Comparison of ENCODE assay signal across 13 cellular contexts in genomic region chrX:120287513-120288112, GRCh38. TPM values are rescaled to one million over a fixed set of nuclear protein-coding genes. Genes with fewer than 3 reads are reported as not detected.
DNase-seq lines count a peak whose midpoint lies in the region; ATAC-seq, FAIRE-seq and TF ChIP-seq lines count a peak whose summit lies in the region.
"Had no signal": no experiment of that assay in that cellular context is flagged by ENCODE, and none has a peak within 500 bp of the region (broad histone marks: within the 10 kb centered on the region; RNA-seq: fewer than 3 reads in every experiment).

No MANE protein-coding gene starts in this region.

- no peak overlapping the region for H3K27ac Mint-ChIP-seq in activated CD8-positive, alpha-beta memory T cell treated with anti-CD3 and anti-CD28 coated beads, Interleukin-2, amount 10 ng/mL, durations not matched to agents 7 days and 5 days
- no peak overlapping the region for H3K27ac Mint-ChIP-seq in CD4-positive, alpha-beta memory T cell
- H3K27ac Mint-ChIP-seq: activated naive CD4-positive, alpha-beta T cell treated with anti-CD3 and anti-CD28 coated beads, Interleukin-2, amount 50 U/mL, for 24 hours had no signal

- intact Hi-C loops in ovary (cut with DNase I) = no loop called here
- intact Hi-C loops in CD4-positive, alpha-beta memory T cell (cut with micrococcal nuclease) = no loop called here

- no peaks in the 10 kb centered on the region for H3K27me3 Mint-ChIP-seq in activated CD8-positive, alpha-beta memory T cell treated with anti-CD3 and anti-CD28 coated beads, Interleukin-2, amount 10 ng/mL, durations not matched to agents 7 days and 5 days
- peaks cover 1 to 3% of the 10 kb centered on the region in 2 donors for H3K27me3 Mint-ChIP-seq in CD4-positive, alpha-beta memory T cell
- H3K27me3 Mint-ChIP-seq: activated naive CD4-positive, alpha-beta T cell treated with anti-CD3 and anti-CD28 coated beads, Interleukin-2, amount 50 U/mL, for 24 hours had no signal

- no peaks in the 10 kb centered on the region for H3K36me3 Mint-ChIP-seq in activated CD8-positive, alpha-beta memory T cell treated with anti-CD3 and anti-CD28 coated beads, Interleukin-2, amount 10 ng/mL, durations not matched to agents 7 days and 5 days
- H3K36me3 Mint-ChIP-seq in CD4-positive, alpha-beta memory T cell = no peaks in the 10 kb centered on the region
- H3K36me3 Mint-ChIP-seq: activated naive CD4-positive, alpha-beta T cell treated with anti-CD3 and anti-CD28 coated beads, Interleukin-2, amount 50 U/mL, for 24 hours had no signal

- 30 to 57% (median 45%) methylated on average over 3 of the region's 3 CpGs for WGBS in ovary, 3 donors

- POLR2A ChIA-PET in CD4-positive, alpha-beta memory T cell (lab: Charles Lee; ENCODE audit: partially characterized antibody) = no interaction called here

- CTCF ChIA-PET in activated CD8-positive, alpha-beta memory T cell treated with anti-CD3 and anti-CD28 coated beads, Interleukin-2, amount 10 ng/mL, durations not matched to agents 7 days and 5 days (lab: Charles Lee) = no interaction called here
- CTCF ChIA-PET in CD4-positive, alpha-beta memory T cell (lab: Charles Lee; ENCODE audit: partially characterized antibody) = no interaction called here

- H3K4me3 Mint-ChIP-seq in activated CD8-positive, alpha-beta memory T cell treated with anti-CD3 and anti-CD28 coated beads, Interleukin-2, amount 10 ng/mL, durations not matched to agents 7 days and 5 days = no peak overlapping the region
- no peak overlapping the region for H3K4me3 Mint-ChIP-seq in CD4-positive, alpha-beta memory T cell
- H3K4me3 Mint-ChIP-seq: activated naive CD4-positive, alpha-beta T cell treated with anti-CD3 and anti-CD28 coated beads, Interleukin-2, amount 50 U/mL, for 24 hours had no signal

- DNase-seq in GM18507 (ENCODE audit: extremely low spot score, insufficient read length, low read depth) = no peak
- DNase-seq in NCI-H69 (lab: John Stamatoyannopoulos, UW) = peak; percentile 7
- DNase-seq in ovary = no peak
- no peak for DNase-seq in activated CD8-positive, alpha-beta memory T cell treated with anti-CD3 and anti-CD28 coated beads, Interleukin-2, amount 10 ng/mL, durations not matched to agents 7 days and 5 days
- no peak for DNase-seq in CD4-positive, alpha-beta memory T cell
- DNase-seq in anterior cingulate cortex (lab: John Stamatoyannopoulos, UW) = no peak
- DNase-seq: esophagus squamous epithelium, mesendoderm, NCI-H226, pancreas had no signal

- TF ChIP-seq POLR2A in ovary (IDR thresholded peaks at IDR 0.05) = no peak

- FAIRE-seq in GM18507 (lab: Jason Lieb, UNC) = peak; percentile 98
- FAIRE-seq: pancreas had no signal

- no peak overlapping the region for H3K27ac ChIP-seq in ovary
- no peak overlapping the region for H3K27ac ChIP-seq in CD4-positive, alpha-beta memory T cell (ENCODE audit: low read depth, low read length)
- H3K27ac ChIP-seq: esophagus squamous epithelium, pancreas had no signal

- H3K4me1 ChIP-seq in ovary (ENCODE audit: insufficient read depth) = no peaks in the 10 kb centered on the region
- H3K4me1 ChIP-seq in CD4-positive, alpha-beta memory T cell (ENCODE audit: insufficient read depth, low read length) = no peaks in the 10 kb centered on the region
- H3K4me1 ChIP-seq: esophagus squamous epithelium, pancreas had no signal

- no peaks in the 10 kb centered on the region for H3K27me3 ChIP-seq in ovary
- no peaks in the 10 kb centered on the region for H3K27me3 ChIP-seq in CD4-positive, alpha-beta memory T cell (ENCODE audit: insufficient read depth, low read length)
- H3K27me3 ChIP-seq: esophagus squamous epithelium, pancreas had no signal

- no peaks in the 10 kb centered on the region for H3K36me3 ChIP-seq in ovary
- H3K36me3 ChIP-seq in CD4-positive, alpha-beta memory T cell (ENCODE audit: insufficient read depth, low read length) = no peaks in the 10 kb centered on the region
- H3K36me3 ChIP-seq: esophagus squamous epithelium, pancreas had no signal

- no peak for TF ChIP-seq CTCF in ovary (IDR thresholded peaks at IDR 0.05)

- H3K9me3 Mint-ChIP-seq in activated CD8-positive, alpha-beta memory T cell treated with anti-CD3 and anti-CD28 coated beads, Interleukin-2, amount 10 ng/mL, durations not matched to agents 7 days and 5 days (ENCODE audit: low read depth) = no peaks in the 10 kb centered on the region
- peaks cover 0 to 2% (median 0%) of the 10 kb centered on the region in 8 donors for H3K9me3 Mint-ChIP-seq in CD4-positive, alpha-beta memory T cell
- H3K9me3 Mint-ChIP-seq: activated naive CD4-positive, alpha-beta T cell treated with anti-CD3 and anti-CD28 coated beads, Interleukin-2, amount 50 U/mL, for 24 hours had no signal

- no peaks in the 10 kb centered on the region for H3K9me3 ChIP-seq in ovary
- no peaks in the 10 kb centered on the region for H3K9me3 ChIP-seq in CD4-positive, alpha-beta memory T cell (ENCODE audit: control insufficient read depth in 1 of 2, low read length in 2 of 2)
- H3K9me3 ChIP-seq: esophagus squamous epithelium, pancreas had no signal

- peak; percentile 46 for ATAC-seq in GM19463 (IDR thresholded peaks at IDR 0.05; ENCODE audit: unreplicated experiment)
- ATAC-seq in HG02884 (IDR thresholded peaks at IDR 0.05; ENCODE audit: unreplicated experiment) = peak; percentile 59
- no peak for ATAC-seq in activated CD8-positive, alpha-beta memory T cell treated with anti-CD3 and anti-CD28 coated beads, Interleukin-2, amount 10 ng/mL, durations not matched to agents 7 days and 5 days

- no peak overlapping the region for H3K4me3 ChIP-seq in ovary
- H3K4me3 ChIP-seq in CD4-positive, alpha-beta memory T cell (ENCODE audit: low read length in 2 of 2) = no peak overlapping the region
- H3K4me3 ChIP-seq: esophagus squamous epithelium, pancreas had no signal

- TF ChIP-seq EP300 in ovary (IDR thresholded peaks at IDR 0.05) = no peak

- no peaks in the 10 kb centered on the region for H3K4me1 Mint-ChIP-seq in activated CD8-positive, alpha-beta memory T cell treated with anti-CD3 and anti-CD28 coated beads, Interleukin-2, amount 10 ng/mL, durations not matched to agents 7 days and 5 days
- H3K4me1 Mint-ChIP-seq in CD4-positive, alpha-beta memory T cell = no peaks in the 10 kb centered on the region
- H3K4me1 Mint-ChIP-seq: activated naive CD4-positive, alpha-beta T cell treated with anti-CD3 and anti-CD28 coated beads, Interleukin-2, amount 50 U/mL, for 24 hours had no signal

RNA-seq across cellular contexts. Expression of gene TMEM255A, which starts 23.6 kb away (rescaled TPM):
- total RNA-seq in ovary = 10 to 100 TPM in 5 of 7 donors, 1 to 10 TPM in 2; 6.7 to 22.5 (median 16.3) TPM
- 10 to 100 TPM; 14.2 to 25.2 TPM for polyA plus RNA-seq in ovary
- total RNA-seq in activated CD8-positive, alpha-beta memory T cell treated with anti-CD3 and anti-CD28 coated beads, Interleukin-2, amount 10 ng/mL, durations not matched to agents 7 days and 5 days = under 1 TPM in 1 of 2 experiments, not detected in 1; 0.15 TPM
- 1 to 10 TPM in 1 of 2 experiments, under 1 TPM in 1; 0.76 to 1.1 TPM for total RNA-seq in CD4-positive, alpha-beta memory T cell
- polyA plus RNA-seq in CD4-positive, alpha-beta memory T cell = under 1 TPM; 0.27 to 0.80 TPM

RNA-seq across cellular contexts. Expression of gene ZBTB33, which starts 37.0 kb away (rescaled TPM):
- total RNA-seq in ovary = 10 to 100 TPM; 14.2 to 20.0 (median 15.1) TPM
- 10 to 100 TPM in 1 of 2 donors, 1 to 10 TPM in 1; 6.6 to 10.7 TPM for polyA plus RNA-seq in ovary
- 10 to 100 TPM; 16.9 to 17.4 TPM for total RNA-seq in activated CD8-positive, alpha-beta memory T cell treated with anti-CD3 and anti-CD28 coated beads, Interleukin-2, amount 10 ng/mL, durations not matched to agents 7 days and 5 days
- 10 to 100 TPM; 33.5 to 34.6 TPM for total RNA-seq in CD4-positive, alpha-beta memory T cell
- polyA plus RNA-seq in CD4-positive, alpha-beta memory T cell = 10 to 100 TPM in 1 of 2 donors, 1 to 10 TPM in 1; 9.5 to 19.7 TPM
